29 cellular contexts compared by ENCODE assay signal in genomic region chr7:68313806-68314205, GRCh38.
"Had no signal": no experiment of that assay in that cellular context is flagged by ENCODE, and none has a peak within 500 bp of the region (broad histone marks: within the 10 kb centered on the region; RNA-seq: fewer than 3 reads in every experiment).

No MANE protein-coding gene starts in this region.

- H3K4me2 ChIP-seq: hepatocyte had no signal

- H3K4me3 ChIP-seq: cardiac muscle cell, coronary artery, gastroesophageal sphincter, hepatocyte, ovary, sigmoid colon, thoracic aorta, upper lobe of left lung, vagina had no signal

- FAIRE-seq: kidney, small intestine had no signal

- DNase-seq: activated CD4-positive, alpha-beta T cell treated with anti-CD3 and anti-CD28 coated beads for 36 hours; activated CD4-positive, CD25-positive, alpha-beta regulatory T cell; activated CD8-positive, alpha-beta memory T cell treated with anti-CD3 and anti-CD28 coated beads, Interleukin-2, amount 10 ng/mL, durations not matched to agents 7 days and 5 days; activated CD8-positive, alpha-beta T cell treated with anti-CD3 and anti-CD28 coated beads, Interleukin-2, amount 10 ng/mL, durations not matched to agents 7 days and 5 days; activated naive CD4-positive, alpha-beta T cell; activated T-cell treated with anti-CD3 and anti-CD28 coated beads, Interleukin-2, amount 50 U/mL, for 48 hours; anterior cingulate cortex; effector memory CD8-positive, alpha-beta T cell; erythroblast; kidney; midbrain; naive thymus-derived CD4-positive, alpha-beta T cell; ovary; retina; sigmoid colon; small intestine; stimulated activated CD4-positive, alpha-beta T cell treated with anti-CD3 and anti-CD28 coated beads, Interleukin-4, amount 100 ng/mL, for 24 hours; upper lobe of left lung had no signal

- H3K4me1 Mint-ChIP-seq: activated CD4-positive, alpha-beta T cell treated with anti-CD3 and anti-CD28 coated beads for 36 hours; activated CD8-positive, alpha-beta memory T cell treated with anti-CD3 and anti-CD28 coated beads, Interleukin-2, amount 10 ng/mL, durations not matched to agents 7 days and 5 days; memory B cell; naive thymus-derived CD4-positive, alpha-beta T cell; stimulated activated effector memory CD8-positive, alpha-beta T cell treated with anti-CD3 and anti-CD28 coated beads, Interleukin-12 subunit alpha, Interleukin-12 subunit beta, amount 100 ng/mL, for 72 hours had no signal

- H3K4me3 Mint-ChIP-seq: activated CD4-positive, alpha-beta T cell treated with anti-CD3 and anti-CD28 coated beads for 36 hours; activated CD8-positive, alpha-beta memory T cell treated with anti-CD3 and anti-CD28 coated beads, Interleukin-2, amount 10 ng/mL, durations not matched to agents 7 days and 5 days; activated CD8-positive, alpha-beta T cell treated with anti-CD3 and anti-CD28 coated beads, Interleukin-2, amount 10 ng/mL, durations not matched to agents 7 days and 5 days; effector memory CD8-positive, alpha-beta T cell; memory B cell; naive thymus-derived CD4-positive, alpha-beta T cell; stimulated activated effector memory CD8-positive, alpha-beta T cell treated with anti-CD3 and anti-CD28 coated beads, Interleukin-12 subunit alpha, Interleukin-12 subunit beta, amount 100 ng/mL, for 72 hours; stimulated activated naive CD8-positive, alpha-beta T cell treated with anti-CD3 and anti-CD28 coated beads, Interleukin-15, Interleukin-2, amounts not matched to agents 100 ng/mL and 50 ng/mL, for 24 hours had no signal

- H3K27me3 ChIP-seq: cardiac muscle cell, gastroesophageal sphincter, hepatocyte, ovary, sigmoid colon, upper lobe of left lung, vagina had no signal

- H3K27ac Mint-ChIP-seq: activated CD4-positive, alpha-beta T cell treated with anti-CD3 and anti-CD28 coated beads for 36 hours; activated CD8-positive, alpha-beta memory T cell treated with anti-CD3 and anti-CD28 coated beads, Interleukin-2, amount 10 ng/mL, durations not matched to agents 7 days and 5 days; activated CD8-positive, alpha-beta T cell treated with anti-CD3 and anti-CD28 coated beads, Interleukin-2, amount 10 ng/mL, durations not matched to agents 7 days and 5 days; activated naive CD4-positive, alpha-beta T cell treated with anti-CD3 and anti-CD28 coated beads, Interleukin-2, amount 50 U/mL, for 72 hours; effector memory CD8-positive, alpha-beta T cell; memory B cell; naive thymus-derived CD4-positive, alpha-beta T cell; progenitor cell of endocrine pancreas; stimulated activated effector memory CD8-positive, alpha-beta T cell treated with anti-CD3 and anti-CD28 coated beads, Interleukin-12 subunit alpha, Interleukin-12 subunit beta, amount 100 ng/mL, for 72 hours; stimulated activated naive CD8-positive, alpha-beta T cell treated with anti-CD3 and anti-CD28 coated beads, Interleukin-15, Interleukin-2, amounts not matched to agents 100 ng/mL and 50 ng/mL, for 24 hours had no signal

- H3K9me3 ChIP-seq: gastroesophageal sphincter, ovary, thoracic aorta, vagina had no signal

- H3K36me3 Mint-ChIP-seq: activated CD8-positive, alpha-beta memory T cell treated with anti-CD3 and anti-CD28 coated beads, Interleukin-2, amount 10 ng/mL, durations not matched to agents 7 days and 5 days; memory B cell; stimulated activated effector memory CD8-positive, alpha-beta T cell treated with anti-CD3 and anti-CD28 coated beads, Interleukin-12 subunit alpha, Interleukin-12 subunit beta, amount 100 ng/mL, for 72 hours had no signal

- H3K4me1 ChIP-seq: gastroesophageal sphincter, upper lobe of left lung, vagina had no signal

- ATAC-seq: activated CD4-positive, alpha-beta T cell treated with anti-CD3 and anti-CD28 coated beads for 36 hours; activated CD8-positive, alpha-beta memory T cell treated with anti-CD3 and anti-CD28 coated beads, Interleukin-2, amount 10 ng/mL, durations not matched to agents 7 days and 5 days; activated CD8-positive, alpha-beta T cell treated with anti-CD3 and anti-CD28 coated beads, Interleukin-2, amount 10 ng/mL, durations not matched to agents 7 days and 5 days; effector memory CD8-positive, alpha-beta T cell; gastroesophageal sphincter; naive thymus-derived CD4-positive, alpha-beta T cell; stimulated activated effector memory CD8-positive, alpha-beta T cell treated with anti-CD3 and anti-CD28 coated beads, Interleukin-12 subunit alpha, Interleukin-12 subunit beta, amount 100 ng/mL, for 72 hours had no signal

- H3K27ac ChIP-seq: cardiac muscle cell, coronary artery, gastroesophageal sphincter, hepatocyte, ovary, sigmoid colon, thoracic aorta, upper lobe of left lung, vagina had no signal

- H3K27me3 Mint-ChIP-seq: activated CD4-positive, alpha-beta T cell treated with anti-CD3 and anti-CD28 coated beads for 36 hours; activated CD8-positive, alpha-beta memory T cell treated with anti-CD3 and anti-CD28 coated beads, Interleukin-2, amount 10 ng/mL, durations not matched to agents 7 days and 5 days; effector memory CD8-positive, alpha-beta T cell; memory B cell; naive thymus-derived CD4-positive, alpha-beta T cell; stimulated activated naive CD8-positive, alpha-beta T cell treated with anti-CD3 and anti-CD28 coated beads, Interleukin-15, Interleukin-2, amounts not matched to agents 100 ng/mL and 50 ng/mL, for 24 hours had no signal
